Comparison of ENCODE assay signal across 15 cellular contexts in genomic region chr3:182585532-182586150, GRCh38.
DNase-seq lines count a peak whose midpoint lies in the region; ATAC-seq, FAIRE-seq and TF ChIP-seq lines count a peak whose summit lies in the region.
"Had no signal": no experiment of that assay in that cellular context is flagged by ENCODE, and none has a peak within 500 bp of the region (broad histone marks: within the 10 kb centered on the region; RNA-seq: fewer than 3 reads in every experiment).

No MANE protein-coding gene starts in this region.

- peak; percentile 30 for DNase-seq in DMS53 treated with DMSO at 0.1 percent for 48 hours (lab: John Stamatoyannopoulos, UW; ENCODE audit: unreplicated experiment)
- DNase-seq in kidney, result no peak
- DNase-seq in small intestine, result peak; percentile 39
- DNase-seq in ovary, result no peak
- no peak for DNase-seq in T1000 (lab: John Stamatoyannopoulos, UW)
- DNase-seq in omental fat pad (ENCODE audit: low spot score), result no peak
- DNase-seq: CD4-positive, alpha-beta memory T cell; DMS79 treated with DMSO at 0.1 percent for 48 hours; H7; MV-4-11; NCI-H1694 treated with DMSO at 0.1 percent for 48 hours; NCI-H82 had no signal

- intact Hi-C loops in kidney (cut with DNase I) (no loop called here), ovary (cut with DNase I) (no loop called here)

- H3K36me3 ChIP-seq in kidney (ENCODE audit: control insufficient read depth in 1 of 2, insufficient read depth in 2 of 2, low read length in 2 of 2) (no peaks in the 10 kb centered on the region), small intestine (ENCODE audit: control insufficient read depth in 2 of 2, insufficient read depth in 2 of 2, low read length in 2 of 2) (no peaks in the 10 kb centered on the region), ovary (no peaks in the 10 kb centered on the region)
- H3K36me3 ChIP-seq: BLaER1 had no signal

- no peak for ATAC-seq in omental fat pad (ENCODE audit: low FRiP score)

- H3K27me3 ChIP-seq in small intestine (ENCODE audit: control insufficient read depth in 2 of 2, insufficient read depth in 2 of 2, low read length in 2 of 2), result no peaks in the 10 kb centered on the region
- H3K27me3 ChIP-seq in ovary, result no peaks in the 10 kb centered on the region
- H3K27me3 ChIP-seq: BLaER1 had no signal

- H3K9me3 ChIP-seq in kidney (ENCODE audit: control insufficient read depth in 1 of 2, low read length in 2 of 2) (no peaks in the 10 kb centered on the region), small intestine (ENCODE audit: control insufficient read depth, low read depth) (no peaks in the 10 kb centered on the region), ovary (no peaks in the 10 kb centered on the region)
- H3K9me3 ChIP-seq: BLaER1 had no signal

- H3K4me1 ChIP-seq in kidney (ENCODE audit: control insufficient read depth in 1 of 2, insufficient read depth in 1 of 2, low read depth in 1 of 2, low read length in 2 of 2), result no peaks in the 10 kb centered on the region
- no peaks in the 10 kb centered on the region for H3K4me1 ChIP-seq in small intestine (ENCODE audit: control insufficient read depth in 2 of 2, insufficient read depth in 1 of 2, low read depth in 1 of 2, low read length in 1 of 2)
- no peaks in the 10 kb centered on the region for H3K4me1 ChIP-seq in ovary (ENCODE audit: insufficient read depth)
- H3K4me1 ChIP-seq: BLaER1 had no signal

- FAIRE-seq in TTC549 (lab: Jason Lieb, UNC) (peak; percentile 67), kidney (lab: Jason Lieb, UNC) (peak; percentile 94), small intestine (lab: Jason Lieb, UNC) (peak; percentile 49)

- H3K4me3 ChIP-seq in kidney (ENCODE audit: low read length in 2 of 2) (no peak overlapping the region), small intestine (ENCODE audit: low read depth in 1 of 2, low read length in 2 of 2) (no peak overlapping the region), ovary (no peak overlapping the region)
- H3K4me3 ChIP-seq: BLaER1 had no signal

- TF ChIP-seq POLR2A in ovary (IDR thresholded peaks at IDR 0.05), result no peak

- TF ChIP-seq CTCF in kidney (IDR thresholded peaks at IDR 0.05; ENCODE audit: borderline replicate concordance, extremely low read depth, insufficient read depth) (no peak), ovary (IDR thresholded peaks at IDR 0.05) (no peak), omental fat pad (IDR thresholded peaks at IDR 0.05) (no peak)

- TF ChIP-seq EP300 in ovary (IDR thresholded peaks at IDR 0.05), result no peak

- WGBS in small intestine, 3 donors, result 57 to 73% (median 64%) methylated on average over 2 of the region's 2 CpGs
- WGBS in ovary, 3 donors, result 59 to 79% (median 67%) methylated on average over 2 of the region's 2 CpGs

- H3K27ac ChIP-seq in kidney (ENCODE audit: low read depth in 2 of 2, low read length in 2 of 2), result no peak overlapping the region
- no peak overlapping the region for H3K27ac ChIP-seq in small intestine (ENCODE audit: low read depth in 1 of 2, low read length in 1 of 2)
- H3K27ac ChIP-seq in ovary, result no peak overlapping the region
- H3K27ac ChIP-seq: BLaER1, KMS-11 had no signal

- no peak overlapping the region for H3K9ac ChIP-seq in kidney (ENCODE audit: low read length in 2 of 2)
- H3K9ac ChIP-seq: BLaER1, KMS-11 had no signal

Comparison
In these comparisons a context has a peak if more than half of its experiments do, and no peak if none do; other contexts are left out.
1. DNase-seq: peak in DMS53 treated with DMSO at 0.1 percent for 48 hours (single experiment) and small intestine (single experiment); none in kidney (single experiment), ovary (0 of 5), T1000 (single experiment) and omental fat pad (single experiment).